In the genomic region with DNA sequence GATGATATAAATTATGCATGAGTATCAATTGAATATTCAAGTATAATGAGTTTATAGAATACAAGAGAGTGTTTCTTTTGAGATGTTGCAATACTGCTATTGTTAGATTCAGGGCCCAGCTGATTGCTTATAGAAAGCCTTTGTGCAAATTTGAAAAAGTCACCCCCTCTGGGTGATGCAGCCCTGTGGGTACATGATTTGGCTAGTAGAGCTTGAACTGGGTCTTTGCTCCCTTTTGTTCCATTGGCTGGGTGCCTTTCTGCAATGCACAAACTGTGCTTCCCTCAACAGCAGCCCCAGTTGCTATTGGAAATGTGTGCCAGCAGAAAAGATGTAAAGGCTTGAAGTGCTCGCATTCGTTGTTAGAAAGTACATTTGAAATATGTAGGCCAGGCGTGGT, we compare ENCODE assay signal across 17 cellular contexts.
"Had no signal": no experiment of that assay in that cellular context is flagged by ENCODE, and none has a peak within 500 bp of the region (broad histone marks: within the 10 kb centered on the region; RNA-seq: fewer than 3 reads in every experiment).

No MANE protein-coding gene starts in this region.

- H3K27me3 ChIP-seq: tibial artery, vagina had no signal

- DNase-seq: activated CD4-positive, alpha-beta T cell treated with anti-CD3 and anti-CD28 coated beads, Interleukin-2, amount 50 U/mL, for 1 hour; activated naive CD4-positive, alpha-beta T cell; activated naive CD8-positive, alpha-beta T cell treated with anti-CD3 and anti-CD28 coated beads, Interleukin-2, amount 50 U/mL, for 24 hours; activated T-cell treated with anti-CD3 and anti-CD28 coated beads for 4 hours; glutamatergic neuron; immature natural killer cell; lower lobe of right lung; naive thymus-derived CD8-positive, alpha-beta T cell; right cardiac atrium; T-helper 1 cell; T1000; tibial artery had no signal

- H3K27ac Mint-ChIP-seq: activated naive CD8-positive, alpha-beta T cell treated with anti-CD3 and anti-CD28 coated beads, Interleukin-2, amount 50 U/mL, for 24 hours; immature natural killer cell; naive thymus-derived CD8-positive, alpha-beta T cell; progenitor cell of endocrine pancreas had no signal

- H3K9me3 Mint-ChIP-seq: immature natural killer cell had no signal

- H3K36me3 ChIP-seq: lower lobe of right lung, tibial artery, vagina had no signal

- H3K4me1 Mint-ChIP-seq: activated naive CD8-positive, alpha-beta T cell treated with anti-CD3 and anti-CD28 coated beads, Interleukin-2, amount 50 U/mL, for 24 hours had no signal

- H3K4me1 ChIP-seq: lower lobe of right lung, tibial artery, vagina had no signal

- ATAC-seq: activated CD4-positive, CD25-positive, alpha-beta regulatory T cell treated with anti-CD3 and anti-CD28 coated beads, Interleukin-2, amount 50 U/mL, for 24 hours; activated naive CD8-positive, alpha-beta T cell treated with anti-CD3 and anti-CD28 coated beads, Interleukin-2, amount 50 U/mL, for 24 hours; esophagus mucosa; lower lobe of right lung; naive thymus-derived CD8-positive, alpha-beta T cell; right cardiac atrium; SK-N-SH treated with all-trans-retinoic acid at 6 μM for 48 hours had no signal

- H3K27ac ChIP-seq: lower lobe of right lung, tibial artery, vagina had no signal

- H3K4me3 ChIP-seq: lower lobe of right lung, tibial artery, vagina had no signal

- H3K27me3 Mint-ChIP-seq: activated naive CD8-positive, alpha-beta T cell treated with anti-CD3 and anti-CD28 coated beads, Interleukin-2, amount 50 U/mL, for 24 hours; progenitor cell of endocrine pancreas had no signal

- H3K4me3 Mint-ChIP-seq: activated naive CD8-positive, alpha-beta T cell treated with anti-CD3 and anti-CD28 coated beads, Interleukin-2, amount 50 U/mL, for 24 hours; immature natural killer cell; naive thymus-derived CD8-positive, alpha-beta T cell had no signal
